20 cellular contexts compared by ENCODE assay signal in the genomic region with DNA sequence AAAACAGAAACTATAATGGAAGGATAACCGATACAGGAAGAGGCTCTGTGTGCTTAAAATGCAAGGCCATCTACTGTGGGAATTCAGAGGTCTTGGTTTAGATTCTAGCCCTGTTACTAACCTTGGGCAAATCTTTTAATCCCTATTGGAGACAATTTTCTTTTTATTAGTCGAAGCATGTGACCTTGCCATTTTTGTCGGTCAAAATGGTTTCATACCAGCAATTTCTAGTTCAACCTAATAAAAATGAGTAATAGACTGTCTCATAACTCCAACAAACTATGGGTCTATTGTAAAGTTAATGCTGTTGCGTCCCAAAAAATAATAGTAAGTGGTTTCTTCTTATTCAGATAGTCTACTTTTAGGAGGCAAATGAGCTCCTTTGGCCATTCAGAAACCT. TPM values are rescaled to one million over a fixed set of nuclear protein-coding genes. Genes with fewer than 3 reads are reported as not detected.
DNase-seq lines count a peak whose midpoint lies in the region; ATAC-seq and TF ChIP-seq lines count a peak whose summit lies in the region.
"Had no signal": no experiment of that assay in that cellular context is flagged by ENCODE, and none has a peak within 500 bp of the region (broad histone marks: within the 10 kb centered on the region; RNA-seq: fewer than 3 reads in every experiment).

No MANE protein-coding gene starts in this region.

- no peaks in the 10 kb centered on the region for H3K36me3 Mint-ChIP-seq in CD8-positive, alpha-beta T cell
- H3K36me3 Mint-ChIP-seq: CD4-positive, CD25-positive, alpha-beta regulatory T cell; CD8-positive, alpha-beta memory T cell had no signal

- ATAC-seq in CD8-positive, alpha-beta T cell = no peak
- ATAC-seq in mucosa of descending colon = no peak
- ATAC-seq: GM23338 had no signal

- no peak overlapping the region for H3K27ac ChIP-seq in CD8-positive, alpha-beta T cell (ENCODE audit: low read depth, low read length)
- H3K27ac ChIP-seq in mammary epithelial cell (ENCODE audit: insufficient read depth, low read depth, low read length) = no peak overlapping the region
- H3K27ac ChIP-seq: BLaER1, C4-2B had no signal

- in situ Hi-C loops in HAP-1 (cut with MboI; ENCODE audit: low sequenced_read_pairs) = no loop called here
- in situ Hi-C loops in SK-MEL-5 (cut with HindIII; ENCODE audit: low pct_unique_long_range_greater_than_20kb, low sequenced_read_pairs) = no loop called here
- in situ Hi-C loops in mammary epithelial cell (cut with MboI; ENCODE audit: low sequenced_read_pairs in 2 of 2) = no loop called here

- no peak overlapping the region for H2AFZ ChIP-seq in mammary epithelial cell (ENCODE audit: low read depth, low read length)
- H2AFZ ChIP-seq: GM23338 had no signal

- H3K36me3 ChIP-seq in HAP-1 (replicated peaks) (no peaks in the 10 kb centered on the region), mucosa of descending colon (ENCODE audit: low read depth) (no peaks in the 10 kb centered on the region), mammary epithelial cell (ENCODE audit: insufficient read depth, low read length) (no peaks in the 10 kb centered on the region)
- no peaks in the 10 kb centered on the region for H3K36me3 ChIP-seq in CD8-positive, alpha-beta T cell (ENCODE audit: insufficient read depth, low read length)
- H3K36me3 ChIP-seq: BLaER1 had no signal

- no peaks in the 10 kb centered on the region for H3K4me1 Mint-ChIP-seq in CD8-positive, alpha-beta T cell (ENCODE audit: low read depth)
- H3K4me1 Mint-ChIP-seq: B cell; CD4-positive, CD25-positive, alpha-beta regulatory T cell; CD8-positive, alpha-beta memory T cell had no signal

- H3K9me3 Mint-ChIP-seq in CD8-positive, alpha-beta T cell = peaks cover 2% of the 10 kb centered on the region

- dilution Hi-C loops in mammary epithelial cell (cut with HindIII; ENCODE audit: low sequenced_read_pairs) = no loop called here

- intact Hi-C loops in CD8-positive, alpha-beta T cell (cut with DNase I, micrococcal nuclease) = no loop called here
- intact Hi-C loops in mucosa of descending colon (cut with DNase I, micrococcal nuclease) = no loop called here
- intact Hi-C loops in mammary epithelial cell (cut with micrococcal nuclease) = no loop called here

- H3K9me3 ChIP-seq in HAP-1 = no peaks in the 10 kb centered on the region
- H3K9me3 ChIP-seq in CD8-positive, alpha-beta T cell (ENCODE audit: low read length) = no peaks in the 10 kb centered on the region
- H3K9me3 ChIP-seq in mucosa of descending colon = no peaks in the 10 kb centered on the region
- H3K9me3 ChIP-seq in mammary epithelial cell (replicated peaks; ENCODE audit: insufficient read depth, low read length) = no peaks in the 10 kb centered on the region
- H3K9me3 ChIP-seq: BLaER1 had no signal

- no peaks in the 10 kb centered on the region for H3K27me3 ChIP-seq in HAP-1 (ENCODE audit: low read depth)
- no peaks in the 10 kb centered on the region for H3K27me3 ChIP-seq in CD8-positive, alpha-beta T cell (ENCODE audit: insufficient read depth, low read length)
- H3K27me3 ChIP-seq in mammary epithelial cell (ENCODE audit: insufficient read depth, low read length) = no peaks in the 10 kb centered on the region
- H3K27me3 ChIP-seq: BLaER1 had no signal

- peaks cover 43% of the 10 kb centered on the region for H3K4me1 ChIP-seq in HAP-1
- H3K4me1 ChIP-seq in CD8-positive, alpha-beta T cell (ENCODE audit: insufficient read depth, low read length) = no peaks in the 10 kb centered on the region
- H3K4me1 ChIP-seq in mucosa of descending colon (ENCODE audit: low read depth) = no peaks in the 10 kb centered on the region
- H3K4me1 ChIP-seq in mammary epithelial cell (ENCODE audit: insufficient read depth, low read length) = no peaks in the 10 kb centered on the region
- H3K4me1 ChIP-seq: BLaER1 had no signal

- no TSS peak for BruUV-seq in mammary epithelial cell (replicated peaks; lab: Mats Ljungman, UMichigan)

- H3K9ac ChIP-seq in mammary epithelial cell (ENCODE audit: insufficient read depth, low read length) = no peak overlapping the region
- H3K9ac ChIP-seq: BLaER1 had no signal

- no peak for TF ChIP-seq CTCF in CD8-positive, alpha-beta T cell (IDR thresholded peaks at IDR 0.05)
- TF ChIP-seq CTCF in mucosa of descending colon (IDR thresholded peaks at IDR 0.05) (no peak), mammary epithelial cell (conservative IDR thresholded peaks at IDR 0.05 in 1 of 2, IDR thresholded peaks at IDR 0.05 in 1 of 2; ENCODE audit: extremely low read depth in 1 of 2, insufficient read depth in 1 of 2, low read depth in 1 of 2, low read length in 2 of 2) (no peak)

- H3K4me2 ChIP-seq in mammary epithelial cell (ENCODE audit: insufficient read depth, low read depth, low read length) = no peak overlapping the region
- H3K4me2 ChIP-seq: BLaER1, GM23338 had no signal

- H3K27ac Mint-ChIP-seq in CD8-positive, alpha-beta T cell = no peak overlapping the region
- H3K27ac Mint-ChIP-seq: B cell; CD4-positive, CD25-positive, alpha-beta regulatory T cell; CD8-positive, alpha-beta memory T cell; GM23338 had no signal

- H3K27me3 Mint-ChIP-seq in CD8-positive, alpha-beta T cell (ENCODE audit: low read depth) = no peaks in the 10 kb centered on the region
- H3K27me3 Mint-ChIP-seq: CD4-positive, CD25-positive, alpha-beta regulatory T cell; CD8-positive, alpha-beta memory T cell had no signal

- CTCF ChIA-PET in CD8-positive, alpha-beta T cell (lab: Charles Lee) = no interaction called here
- CTCF ChIA-PET in mammary epithelial cell (lab: Charles Lee; ENCODE audit: low non-redundant PET) = no interaction called here

- no peaks in the 10 kb centered on the region for H4K20me1 ChIP-seq in mammary epithelial cell (ENCODE audit: insufficient read depth, low read length)
- H4K20me1 ChIP-seq: BLaER1 had no signal

- H3K4me3 Mint-ChIP-seq in CD8-positive, alpha-beta T cell = no peak overlapping the region
- H3K4me3 Mint-ChIP-seq: B cell; CD4-positive, CD25-positive, alpha-beta regulatory T cell; CD8-positive, alpha-beta memory T cell; GM23338 had no signal

- DNase-seq in HAP-1 (ENCODE audit: low spot score in 2 of 2) (peak; percentile 35 to 97), SK-MEL-5 (ENCODE audit: low read depth, low spot score) (peak; percentile 74), foreskin melanocyte (peak; percentile 89), mucosa of descending colon (no peak), mammary epithelial cell (no peak)
- DNase-seq in CD8-positive, alpha-beta T cell = no peak
- DNase-seq: Calu3; CD4-positive, CD25-positive, alpha-beta regulatory T cell; CD8-positive, alpha-beta memory T cell; COR-L47; DMS53; DMS79 treated with DMSO at 0.1 percent for 48 hours; GF-D8; HCEC 1CT had no signal

- no peaks in the 10 kb centered on the region for H3K79me2 ChIP-seq in mammary epithelial cell (ENCODE audit: insufficient read depth, low read length)

- POLR2A ChIA-PET in CD8-positive, alpha-beta T cell (lab: Charles Lee) = no interaction called here

- H3K4me3 ChIP-seq in HAP-1 = no peak overlapping the region
- H3K4me3 ChIP-seq in CD8-positive, alpha-beta T cell (ENCODE audit: low read depth, low read length) = no peak overlapping the region
- H3K4me3 ChIP-seq in mucosa of descending colon = no peak overlapping the region
- H3K4me3 ChIP-seq in mammary epithelial cell (replicated peaks in 1 of 3; ENCODE audit: insufficient read depth in 1 of 3, low read depth in 2 of 3, low read length in 3 of 3) = no peak overlapping the region
- H3K4me3 ChIP-seq: BLaER1, GM23338 had no signal

- WGBS in mammary epithelial cell (ENCODE audit: low coverage, missing lambda C conversion rate) = 82% methylated on average over 4 of the region's 4 CpGs

RNA-seq across cellular contexts. Expression of gene PRR16, which starts 38.4 kb away (rescaled TPM):
- 1.2 and 1.5 TPM in 2 replicates for total RNA-seq in SK-MEL-5 (2014; rRNA removed; shearing (Covaris generic))
- polyA plus RNA-seq in SK-MEL-5 (2015; cell fraction: cytosol; rRNA removed) = 3.5 and 5.8 TPM in 2 replicates
- 3.1 TPM in 1 of 2 replicates, not detected in the other for polyA plus RNA-seq in SK-MEL-5 (2015; cell fraction: nucleus; rRNA removed)
- not detected for total RNA-seq in CD8-positive, alpha-beta T cell
- 1 to 10 TPM in 2 of 3 donors, under 1 TPM in 1; 0.69 to 2.9 (median 1.9) TPM for total RNA-seq in mucosa of descending colon
- 1 to 10 TPM; 1.3 to 3.2 TPM for total RNA-seq in mammary epithelial cell
- polyA plus RNA-seq in mammary epithelial cell = 4.6 TPM
- not detected for polyA minus RNA-seq in mammary epithelial cell
- total RNA-seq: A673; B cell; CD4-positive, CD25-positive, alpha-beta regulatory T cell; CD8-positive, alpha-beta memory T cell; G401 had no signal
- polyA plus RNA-seq: CD4-positive, CD25-positive, alpha-beta regulatory T cell; CD8-positive, alpha-beta memory T cell had no signal

Comparison
In these comparisons a context has a peak if more than half of its experiments do, and no peak if none do; other contexts are left out.
1. DNase-seq: peak in HAP-1 (2 of 2), SK-MEL-5 (single experiment) and foreskin melanocyte (single experiment); none in CD8-positive, alpha-beta T cell (0 of 7), mucosa of descending colon (0 of 3) and mammary epithelial cell (single experiment).